In the genomic region with DNA sequence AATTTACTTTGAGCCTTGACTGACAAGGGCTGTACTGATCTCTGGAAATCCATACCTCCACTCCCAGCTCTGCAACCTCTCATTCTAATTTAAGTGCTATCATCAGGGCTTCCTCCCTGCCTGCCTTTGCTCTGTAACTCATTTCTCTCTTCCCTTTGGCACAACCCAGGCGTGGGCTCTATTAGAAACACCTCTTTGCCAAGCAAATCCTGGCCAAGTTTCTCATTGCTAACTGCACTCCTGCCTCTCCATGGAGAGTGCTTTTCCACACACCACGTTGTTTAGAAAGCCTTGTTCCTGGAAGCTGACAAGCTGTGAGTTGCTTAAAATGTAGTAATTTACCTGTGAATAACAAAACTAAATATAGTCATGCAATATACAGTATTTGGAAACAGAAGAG, we compare ENCODE assay signal across 16 cellular contexts. TPM values are rescaled to one million over a fixed set of nuclear protein-coding genes. Genes with fewer than 3 reads are reported as not detected.
A peak's percentile ranks its signal among the peaks of the same experiment; 100 is the strongest.
DNase-seq lines count a peak whose midpoint lies in the region; ATAC-seq and TF ChIP-seq lines count a peak whose summit lies in the region.
"Had no signal": no experiment of that assay in that cellular context is flagged by ENCODE, and none has a peak within 500 bp of the region (broad histone marks: within the 10 kb centered on the region; RNA-seq: fewer than 3 reads in every experiment).

No MANE protein-coding gene starts in this region.

- H3K27me3 ChIP-seq in SJSA1 (replicated peaks) (no peaks in the 10 kb centered on the region), heart right ventricle (no peaks in the 10 kb centered on the region), trophoblast cell (ENCODE audit: insufficient read depth, low read length) (no peaks in the 10 kb centered on the region), testis (no peaks in the 10 kb centered on the region)
- H3K27me3 ChIP-seq: body of pancreas had no signal

- peak overlapping the region; percentile 20 for H2AFZ ChIP-seq in trophoblast cell (ENCODE audit: insufficient read depth, low read length, poor library complexity)

- peak overlapping the region; percentile 77 for H3K14ac ChIP-seq in trophoblast cell (ENCODE audit: low read length)

- H3K4ac ChIP-seq in trophoblast cell (ENCODE audit: low read depth, low read length), result no peak overlapping the region

- no peak for TF ChIP-seq POLR2A in testis (IDR thresholded peaks at IDR 0.05)

- H3K4me1 ChIP-seq in SJSA1 (replicated peaks) (peaks cover 47% of the 10 kb centered on the region), heart right ventricle (peaks cover 0 to 23% (median 10%) of the 10 kb centered on the region in 9 donors), trophoblast cell (ENCODE audit: control insufficient read depth in 1 of 2, insufficient read depth in 2 of 2, low read length in 2 of 2) (peaks cover 20 to 37% of the 10 kb centered on the region in 2 experiments), testis (no peaks in the 10 kb centered on the region)
- H3K4me1 ChIP-seq: body of pancreas had no signal

- no peak overlapping the region for H3K23ac ChIP-seq in trophoblast cell (ENCODE audit: low read length)

- peak overlapping the region; percentile 92 for H2BK120ac ChIP-seq in trophoblast cell (ENCODE audit: insufficient read depth, low read length, poor library complexity)

- peaks cover 30% of the 10 kb centered on the region for H3K79me1 ChIP-seq in trophoblast cell (ENCODE audit: low read length)

- H3K4me2 ChIP-seq in trophoblast cell (ENCODE audit: low read length), result no peak overlapping the region

- no peak overlapping the region for H3K4me3 ChIP-seq in SJSA1
- no peak overlapping the region for H3K4me3 ChIP-seq in heart right ventricle
- no peak overlapping the region for H3K4me3 ChIP-seq in trophoblast cell (ENCODE audit: low read depth, low read length)
- H3K4me3 ChIP-seq in testis, result no peak overlapping the region
- H3K4me3 ChIP-seq: body of pancreas had no signal

- H3K36me3 ChIP-seq in SJSA1 (peaks cover 5% of the 10 kb centered on the region; the same call in 1 of the 2 replicates), heart right ventricle (no peaks in the 10 kb centered on the region), trophoblast cell (ENCODE audit: control insufficient read depth in 1 of 2, insufficient read depth in 2 of 2, low read length in 2 of 2) (no peaks in the 10 kb centered on the region), testis (ENCODE audit: low read depth, missing control alignments) (no peaks in the 10 kb centered on the region)

- 19 to 29% methylated on average over 2 of the region's 2 CpGs for WGBS in heart right ventricle, 2 donors
- no CpG with 5 or more reads among the region's 2 CpGs for WGBS in trophoblast cell (ENCODE audit: extremely low coverage, insufficient coverage, insufficient read length)
- 62 to 68% methylated on average over 2 of the region's 2 CpGs for WGBS in testis, 2 donors

- peak overlapping the region; percentile 19 for H2BK12ac ChIP-seq in trophoblast cell (ENCODE audit: low read length)

- H3K9ac ChIP-seq in trophoblast cell (ENCODE audit: low read length), result no peak overlapping the region

- no peak overlapping the region for H4K12ac ChIP-seq in trophoblast cell (ENCODE audit: low read depth, low read length)

- DNase-seq in ELR (ENCODE audit: low read depth) (peak; percentile 9), SJSA1 (ENCODE audit: low read depth in 1 of 2, low spot score in 2 of 2) (no peak), heart right ventricle (peak in 1 of 2 donors; percentile 51), trophoblast cell (no peak), NOMO-1 (lab: John Stamatoyannopoulos, UW; ENCODE audit: unreplicated experiment in 2 of 2) (no peak), testis (no peak)
- DNase-seq in effector CD4-positive, alpha-beta T cell, result no peak
- DNase-seq: activated CD4-positive, alpha-beta T cell treated with anti-CD3 and anti-CD28 coated beads for 4 hours; AML-193; body of pancreas; DMS79 treated with DMSO at 0.1 percent for 48 hours; erythroblast; NCI-H2081 treated with DMSO at 0.1 percent for 48 hours; nephron progenitor cell had no signal

- H3K18ac ChIP-seq in trophoblast cell (ENCODE audit: low read length), result no peak overlapping the region

- H2BK5ac ChIP-seq in trophoblast cell (ENCODE audit: low read depth, low read length, poor library complexity), result peak overlapping the region; percentile 73

- no peak overlapping the region for H2AK5ac ChIP-seq in trophoblast cell (ENCODE audit: low read length)

- TF ChIP-seq CTCF in heart right ventricle (IDR thresholded peaks at IDR 0.05) (peak in 1 of 9 donors; percentile 3), testis (IDR thresholded peaks at IDR 0.05) (no peak)

- no peak overlapping the region for H4K8ac ChIP-seq in trophoblast cell (ENCODE audit: low read depth, low read length)

- ATAC-seq in heart right ventricle, result peak; percentile 71 to 94 (median 90)
- no peak for ATAC-seq in HG02678 (IDR thresholded peaks at IDR 0.05; ENCODE audit: unreplicated experiment)
- ATAC-seq: body of pancreas had no signal

- H3K79me2 ChIP-seq in trophoblast cell (ENCODE audit: control insufficient read depth, insufficient read depth, low read length, poor library complexity), result peaks cover 8% of the 10 kb centered on the region

- H3K9me3 ChIP-seq in SJSA1 (replicated peaks), result no peaks in the 10 kb centered on the region
- H3K9me3 ChIP-seq in heart right ventricle, result peaks cover 0 to 9% (median 0%) of the 10 kb centered on the region in 11 donors
- peaks cover 2% of the 10 kb centered on the region for H3K9me3 ChIP-seq in trophoblast cell (ENCODE audit: insufficient read depth, low read depth, low read length)
- H3K9me3 ChIP-seq in testis, result no peaks in the 10 kb centered on the region
- H3K9me3 ChIP-seq: body of pancreas had no signal

- intact Hi-C loops in heart right ventricle (cut with DNase I) (no loop called here), testis (cut with DNase I; ENCODE audit: low total_unique reads) (no loop called here)

- H3K27ac ChIP-seq in SJSA1 (peak overlapping the region; percentile 82), heart right ventricle (peak overlapping the region in 7 of 10 donors; percentile 47 to 73 (median 56)), trophoblast cell (ENCODE audit: low read depth, low read length) (peak overlapping the region; percentile 55), testis (no peak overlapping the region)
- H3K27ac ChIP-seq: body of pancreas had no signal

- peak overlapping the region; percentile 77 for H4K91ac ChIP-seq in trophoblast cell (ENCODE audit: low read depth, low read length)

RNA-seq across cellular contexts. Expression of a gene that starts 20.1 kb away (rescaled TPM):
- total RNA-seq in SJSA1 (2014; rRNA removed; shearing (Covaris generic)), result 1,346 and 1,532 TPM in 2 replicates
- total RNA-seq in heart right ventricle (100 to 1,000 TPM; 100 to 346 (median 213) TPM), testis (10 to 100 TPM; 35.0 to 73.8 TPM)
- polyA plus RNA-seq in heart right ventricle (10 to 100 TPM; 54.4 to 88.5 TPM), testis (ENCODE audit: insufficient read depth, low read depth, low replicate concordance) (122 TPM)
- polyA plus RNA-seq in trophoblast cell (2013), result 507 and 510 TPM in 2 replicates
- polyA plus RNA-seq: IgD-negative memory B cell had no signal

Comparison
In these comparisons a context has a peak if more than half of its experiments do, and no peak if none do; other contexts are left out.
1. H3K27ac ChIP-seq: peak in SJSA1 (single experiment), heart right ventricle (7 of 10) and trophoblast cell (single experiment); none in testis (0 of 2).